1 cellular context compared by ENCODE assay signal in the genomic region with DNA sequence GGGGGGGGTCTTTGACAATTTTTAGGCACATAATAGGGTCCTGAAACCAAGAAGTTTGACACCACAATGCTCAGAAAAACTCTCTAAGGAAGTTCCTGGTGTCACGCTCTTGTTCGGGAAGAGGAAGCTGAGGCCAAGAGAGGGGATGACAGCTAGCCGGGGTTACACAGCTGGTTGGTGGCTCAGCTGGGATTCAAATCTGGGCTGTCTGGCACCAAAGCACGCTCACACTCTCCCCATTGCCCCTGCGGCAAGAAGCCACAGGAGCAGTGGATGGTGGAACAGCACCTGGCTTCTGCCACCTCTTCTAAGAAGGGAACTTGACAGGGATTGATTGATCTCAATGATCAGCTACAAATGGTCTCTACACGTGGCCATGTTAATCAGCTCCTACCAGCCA.
TF ChIP-seq lines count a peak whose summit lies in the region.

No MANE protein-coding gene starts in this region.

TF ChIP-seq in GM12878, 131 proteins besides CTCF, POLR2A, EP300 and RAD21 (continued from another document):
- TF ChIP-seq CUX1 (IDR thresholded peaks at IDR 0.05; ENCODE audit: insufficient replicate concordance, low read depth, low read length) (no peak), SREBF2 (IDR thresholded peaks at IDR 0.05; ENCODE audit: low read length) (no peak), WRNIP1 (IDR thresholded peaks at IDR 0.05; ENCODE audit: borderline replicate concordance, low read depth, low read length) (no peak), NFYA (IDR thresholded peaks at IDR 0.05; ENCODE audit: borderline replicate concordance, low read depth, low read length) (no peak), RCOR1 (conservative IDR thresholded peaks at IDR 0.05; ENCODE audit: low read depth, low read length) (no peak)
- TF ChIP-seq, protein P1, sequence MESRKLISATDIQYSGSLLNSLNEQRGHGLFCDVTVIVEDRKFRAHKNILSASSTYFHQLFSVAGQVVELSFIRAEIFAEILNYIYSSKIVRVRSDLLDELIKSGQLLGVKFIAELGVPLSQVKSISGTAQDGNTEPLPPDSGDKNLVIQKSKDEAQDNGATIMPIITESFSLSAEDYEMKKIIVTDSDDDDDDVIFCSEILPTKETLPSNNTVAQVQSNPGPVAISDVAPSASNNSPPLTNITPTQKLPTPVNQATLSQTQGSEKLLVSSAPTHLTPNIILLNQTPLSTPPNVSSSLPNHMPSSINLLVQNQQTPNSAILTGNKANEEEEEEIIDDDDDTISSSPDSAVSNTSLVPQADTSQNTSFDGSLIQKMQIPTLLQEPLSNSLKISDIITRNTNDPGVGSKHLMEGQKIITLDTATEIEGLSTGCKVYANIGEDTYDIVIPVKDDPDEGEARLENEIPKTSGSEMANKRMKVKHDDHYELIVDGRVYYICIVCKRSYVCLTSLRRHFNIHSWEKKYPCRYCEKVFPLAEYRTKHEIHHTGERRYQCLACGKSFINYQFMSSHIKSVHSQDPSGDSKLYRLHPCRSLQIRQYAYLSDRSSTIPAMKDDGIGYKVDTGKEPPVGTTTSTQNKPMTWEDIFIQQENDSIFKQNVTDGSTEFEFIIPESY (IDR thresholded peaks at IDR 0.05) = no peak
- TF ChIP-seq, protein P2, sequence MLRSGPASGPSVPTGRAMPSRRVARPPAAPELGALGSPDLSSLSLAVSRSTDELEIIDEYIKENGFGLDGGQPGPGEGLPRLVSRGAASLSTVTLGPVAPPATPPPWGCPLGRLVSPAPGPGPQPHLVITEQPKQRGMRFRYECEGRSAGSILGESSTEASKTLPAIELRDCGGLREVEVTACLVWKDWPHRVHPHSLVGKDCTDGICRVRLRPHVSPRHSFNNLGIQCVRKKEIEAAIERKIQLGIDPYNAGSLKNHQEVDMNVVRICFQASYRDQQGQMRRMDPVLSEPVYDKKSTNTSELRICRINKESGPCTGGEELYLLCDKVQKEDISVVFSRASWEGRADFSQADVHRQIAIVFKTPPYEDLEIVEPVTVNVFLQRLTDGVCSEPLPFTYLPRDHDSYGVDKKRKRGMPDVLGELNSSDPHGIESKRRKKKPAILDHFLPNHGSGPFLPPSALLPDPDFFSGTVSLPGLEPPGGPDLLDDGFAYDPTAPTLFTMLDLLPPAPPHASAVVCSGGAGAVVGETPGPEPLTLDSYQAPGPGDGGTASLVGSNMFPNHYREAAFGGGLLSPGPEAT (IDR thresholded peaks at IDR 0.05; ENCODE audit: low read depth) = no peak
- TF ChIP-seq, protein P3, sequence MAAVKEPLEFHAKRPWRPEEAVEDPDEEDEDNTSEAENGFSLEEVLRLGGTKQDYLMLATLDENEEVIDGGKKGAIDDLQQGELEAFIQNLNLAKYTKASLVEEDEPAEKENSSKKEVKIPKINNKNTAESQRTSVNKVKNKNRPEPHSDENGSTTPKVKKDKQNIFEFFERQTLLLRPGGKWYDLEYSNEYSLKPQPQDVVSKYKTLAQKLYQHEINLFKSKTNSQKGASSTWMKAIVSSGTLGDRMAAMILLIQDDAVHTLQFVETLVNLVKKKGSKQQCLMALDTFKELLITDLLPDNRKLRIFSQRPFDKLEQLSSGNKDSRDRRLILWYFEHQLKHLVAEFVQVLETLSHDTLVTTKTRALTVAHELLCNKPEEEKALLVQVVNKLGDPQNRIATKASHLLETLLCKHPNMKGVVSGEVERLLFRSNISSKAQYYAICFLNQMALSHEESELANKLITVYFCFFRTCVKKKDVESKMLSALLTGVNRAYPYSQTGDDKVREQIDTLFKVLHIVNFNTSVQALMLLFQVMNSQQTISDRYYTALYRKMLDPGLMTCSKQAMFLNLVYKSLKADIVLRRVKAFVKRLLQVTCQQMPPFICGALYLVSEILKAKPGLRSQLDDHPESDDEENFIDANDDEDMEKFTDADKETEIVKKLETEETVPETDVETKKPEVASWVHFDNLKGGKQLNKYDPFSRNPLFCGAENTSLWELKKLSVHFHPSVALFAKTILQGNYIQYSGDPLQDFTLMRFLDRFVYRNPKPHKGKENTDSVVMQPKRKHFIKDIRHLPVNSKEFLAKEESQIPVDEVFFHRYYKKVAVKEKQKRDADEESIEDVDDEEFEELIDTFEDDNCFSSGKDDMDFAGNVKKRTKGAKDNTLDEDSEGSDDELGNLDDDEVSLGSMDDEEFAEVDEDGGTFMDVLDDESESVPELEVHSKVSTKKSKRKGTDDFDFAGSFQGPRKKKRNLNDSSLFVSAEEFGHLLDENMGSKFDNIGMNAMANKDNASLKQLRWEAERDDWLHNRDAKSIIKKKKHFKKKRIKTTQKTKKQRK (IDR thresholded peaks at IDR 0.05; ENCODE audit: low read depth, low read length) = no peak
